ENCODE assay signal across 8 cellular contexts in genomic region chr19:53365134-53365898, GRCh38. TPM values are rescaled to one million over a fixed set of nuclear protein-coding genes. Genes with fewer than 3 reads are reported as not detected.
A peak's percentile ranks its signal among the peaks of the same experiment; 100 is the strongest.
DNase-seq lines count a peak whose midpoint lies in the region; ATAC-seq, FAIRE-seq and TF ChIP-seq lines count a peak whose summit lies in the region.

TSS of gene ZNF525 (plus strand) at chr19:53365705. CDS start at chr19:53372282, 6,577 bp downstream.

- H3K27ac ChIP-seq in GM12878 (ENCODE audit: control insufficient read depth, insufficient read depth): peak within 1 kb of the TSS; percentile 87
- H3K27ac ChIP-seq in gastrocnemius medialis: peak within 1 kb of the TSS; percentile 37 to 64 (median 45)

- no peak for FAIRE-seq in GM12878 (lab: Jason Lieb, UNC)

- CTCF ChIA-PET in GM12878 (lab: Yijun Ruan, JAX): interaction anchor here (0.6 to 1.9 kb wide), 2 partner anchors 30 to 39 kb away, joined by 4 read pairs; partner anchors contain the start of gene ZNF765

- in situ Hi-C loops in GM12878 (cut with MboI): no loop called here
- in situ Hi-C loops in gastrocnemius medialis (cut with MboI; ENCODE audit: low sequenced_read_pairs in 4 of 4): no loop called here

- H3K4me1 ChIP-seq in GM12878 (ENCODE audit: control insufficient read depth, insufficient read depth, low read length) (no peaks in the 10 kb centered on the region), gastrocnemius medialis (no peaks in the 10 kb centered on the region)

- WGBS in GM12878 (ENCODE audit: insufficient coverage, insufficient replicate concordance, low lambda C conversion rate, missing lambda C conversion rate): 12% methylated on average over 39 of the region's 45 CpGs

- RAD21 ChIA-PET in GM12878 (lab: Charles Lee; ENCODE audit: unreplicated experiment): no interaction called here

- peaks cover 2% of the 10 kb centered on the region for H3K79me2 ChIP-seq in GM12878 (ENCODE audit: control insufficient read depth, insufficient read depth, low read length)

- H3K36me3 ChIP-seq in GM12878 (ENCODE audit: control insufficient read depth in 2 of 2, insufficient read depth in 2 of 2, low read length in 1 of 2) (no peaks in the 10 kb centered on the region), gastrocnemius medialis (no peaks in the 10 kb centered on the region)

- H3K27me3 ChIP-seq in GM12878 (replicated peaks in 1 of 2; ENCODE audit: control insufficient read depth in 2 of 2, insufficient read depth in 2 of 2, low read length in 1 of 2) (no peaks in the 10 kb centered on the region), gastrocnemius medialis (no peaks in the 10 kb centered on the region)

- TF ChIP-seq CTCF in GM12878 (IDR thresholded peaks at IDR 0.05 in 2 of 3, conservative IDR thresholded peaks at IDR 0.05 in 1 of 3; ENCODE audit: control insufficient read depth in 2 of 3, extremely low read depth in 1 of 3, insufficient read depth in 1 of 3, low read depth in 3 of 3, low read length in 3 of 3): peak; percentile 25 to 45 (median 30); a peak in 5 of 6 replicates
- TF ChIP-seq CTCF in gastrocnemius medialis (IDR thresholded peaks at IDR 0.05 in 4 of 5, conservative IDR thresholded peaks at IDR 0.05 in 1 of 5): peak in 1 of 5 experiments; percentile 28

- TF ChIP-seq EP300 in GM12878 (IDR thresholded peaks at IDR 0.05; ENCODE audit: borderline replicate concordance in 1 of 2, control insufficient read depth in 1 of 2, low read depth in 2 of 2, low read length in 2 of 2): no peak

- TF ChIP-seq RAD21 in GM12878 (IDR thresholded peaks at IDR 0.05; ENCODE audit: insufficient read depth, low read depth, low read length): 0 out of 2 replicates have a peak, but pooled peaks have one; percentile 19

- no peaks in the 10 kb centered on the region for H4K20me1 ChIP-seq in GM12878 (ENCODE audit: control insufficient read depth, insufficient read depth)

- intact Hi-C loops in GM12878 (cut with micrococcal nuclease; ENCODE audit: unreplicated experiment): no loop called here
- intact Hi-C loops in gastrocnemius medialis (cut with DNase I; ENCODE audit: low total_unique reads): loop anchor here (1.0 to 5.0 kb wide), 2 partner anchors 30 to 168 kb away; partner anchors contain the start of gene ZNF765

- peak; percentile 78 for TF ChIP-seq POLR2A in GM15510 (IDR thresholded peaks at IDR 0.05; ENCODE audit: borderline replicate concordance, extremely low read depth, insufficient read length)
- peak; percentile 93 for TF ChIP-seq POLR2A in GM12878 (IDR thresholded peaks at IDR 0.05; ENCODE audit: low read depth, low read length)
- no peak for TF ChIP-seq POLR2A in gastrocnemius medialis (IDR thresholded peaks at IDR 0.05)

- H3K9ac ChIP-seq in GM12878 (ENCODE audit: control insufficient read depth, insufficient read depth, low read length): peak within 1 kb of the TSS; percentile 95

- SMC1A ChIA-PET in GM12878 (lab: Charles Lee; ENCODE audit: uncharacterized antibody, unreplicated experiment): no interaction called here

- H3K4me3 ChIP-seq in GM12878 (peak within 1 kb of the TSS; percentile 86), gastrocnemius medialis (peak within 1 kb of the TSS; percentile 63 to 70 (median 67))

- DNase-seq in NCI-H187 (lab: John Stamatoyannopoulos, UW): peak; percentile 91 to 94
- DNase-seq in T1000 (lab: John Stamatoyannopoulos, UW): peak; percentile 64
- DNase-seq in GM12878 (ENCODE audit: low read depth, low spot score): peak; percentile 72
- DNase-seq in iPS DF 4.7 (ENCODE audit: extremely low read depth, low spot score): peak; percentile 38
- peak; percentile 57 to 59 for DNase-seq in gastrocnemius medialis
- no peak for DNase-seq in OCI-M2 (lab: John Stamatoyannopoulos, UW; ENCODE audit: unreplicated experiment)

- POLR2A ChIA-PET in GM12878 (lab: Charles Lee): no interaction called here

- H3K4me2 ChIP-seq in GM12878 (ENCODE audit: control insufficient read depth, insufficient read depth): peak within 1 kb of the TSS; percentile 74

- peaks cover 3% of the 10 kb centered on the region; the same call in 2 of the 3 replicates for H3K9me3 ChIP-seq in GM12878 (replicated peaks; ENCODE audit: control insufficient read depth, insufficient read depth, low read length)
- no peaks in the 10 kb centered on the region for H3K9me3 ChIP-seq in gastrocnemius medialis

- peak within 1 kb of the TSS; percentile 92 for H2AFZ ChIP-seq in GM12878 (ENCODE audit: control insufficient read depth, low read depth, low read length)

- BruUV-seq in GM12878 (replicated peaks; lab: Mats Ljungman, UMichigan): no TSS peak

- ATAC-seq in HG02852 (IDR thresholded peaks at IDR 0.05; ENCODE audit: unreplicated experiment) (peak; percentile 96), GM12878 (peak; percentile 100), gastrocnemius medialis (peak; percentile 65 to 73)

TF ChIP-seq in GM12878, 131 proteins besides CTCF, POLR2A, EP300 and RAD21 (continues in another document):
- TF ChIP-seq POU2F2 (IDR thresholded peaks at IDR 0.05; ENCODE audit: borderline replicate concordance, low read depth, low read length): peak; percentile 37; the same call in 1 of the 3 replicates
- no peak for TF ChIP-seq RELA (IDR thresholded peaks at IDR 0.05; ENCODE audit: borderline replicate concordance, partially characterized antibody)
- peak; percentile 36 for TF ChIP-seq NRF1 (conservative IDR thresholded peaks at IDR 0.05; ENCODE audit: low read depth, low read length)
- TF ChIP-seq ZNF687 (IDR thresholded peaks at IDR 0.05): peak; percentile 40; the same call in 1 of the 2 replicates
- TF ChIP-seq MAX (IDR thresholded peaks at IDR 0.05; ENCODE audit: low read depth, low read length): peak; percentile 72
- TF ChIP-seq EED (IDR thresholded peaks at IDR 0.05; ENCODE audit: low read depth): no peak
- TF ChIP-seq POLR2AphosphoS5 (IDR thresholded peaks at IDR 0.05; ENCODE audit: low read length): peak; percentile 89
- TF ChIP-seq NR2C1 (IDR thresholded peaks at IDR 0.05): peak; percentile 72
- TF ChIP-seq SPI1 (IDR thresholded peaks at IDR 0.05; ENCODE audit: borderline replicate concordance, insufficient read depth, low read depth, low read length): 0 out of 2 replicates have a peak, but pooled peaks have one; percentile 1
- TF ChIP-seq TAF1 (IDR thresholded peaks at IDR 0.05; ENCODE audit: borderline replicate concordance, low read depth, low read length): peak; percentile 82

RNA-seq across cellular contexts. Expression of gene ZNF525, which starts in this region (rescaled TPM):
- 123 and 129 TPM in 2 replicates for total RNA-seq in GM12878 (2013; cell fraction: nucleolus; rRNA removed)
- total RNA-seq in GM12878 (2014; rRNA removed) (12.4 and 14.6 TPM in 2 replicates), GM12878 (2014; rRNA removed; fragmentation: Illumina TruSeq; extraction: Trizol) (18.1 and 18.9 TPM in 2 replicates), GM12878 (2021) (11.9 and 14.1 TPM in 2 replicates), gastrocnemius medialis (under 1 TPM; 0.26 to 0.92 (median 0.30) TPM)
- 6.5 TPM for polyA plus RNA-seq in GM12878 (2011; ENCODE audit: low read depth)
- polyA plus RNA-seq in GM12878 (2011; rRNA removed) (25.8 and 50.6 TPM in 2 replicates), GM12878 (2014; fragmentation: Illumina TruSeq; extraction: Trizol) (11.2 and 21.1 TPM in 2 replicates), GM12878 (2014; fragmentation: Nextera tagmentation; extraction: Ambion mirVana) (1 to 10 TPM; 3.0 to 4.0 TPM), GM12878 (2014; rRNA removed) (7.6 TPM in 2 replicates), GM12878 (2016; fragmentation: Nextera tagmentation; extraction: Ambion mirVana) (1 to 10 TPM; 7.1 TPM)
- polyA plus RNA-seq in GM12878 (2011; cell fraction: cytosol; rRNA removed): 8.4 and 8.5 TPM in 2 replicates
- 35.3 and 38.5 TPM in 2 replicates for polyA plus RNA-seq in GM12878 (2011; cell fraction: nucleus; rRNA removed)
- polyA plus RNA-seq in GM12878 (2012): 7.7 and 14.3 TPM in 2 replicates
- 26.3 and 38.7 TPM in 2 replicates for polyA minus RNA-seq in GM12878 (2011; rRNA and poly(A)+ RNA removed)
- polyA minus RNA-seq in GM12878 (2011; cell fraction: cytosol; rRNA and poly(A)+ RNA removed): 10.2 and 11.2 TPM in 2 replicates
- 18.5 and 23.2 TPM in 2 replicates for polyA minus RNA-seq in GM12878 (2011; cell fraction: nucleus; rRNA and poly(A)+ RNA removed)

Comparison
In these comparisons a context has a peak if more than half of its experiments do, and no peak if none do; other contexts are left out.
1. RNA of gene ZNF525 (total RNA-seq): 11.9 to 129 TPM in GM12878; 0.26 to 0.92 TPM in gastrocnemius medialis; every median in the first group is over 4 times any median in the second.
2. Peak in DNase-seq, ATAC-seq, H3K4me3 ChIP-seq and H3K27ac ChIP-seq in gastrocnemius medialis; RNA of the gene not detected or under 1 TPM.
3. POLR2A ChIP-seq: peak in GM15510 (single experiment) and GM12878 (single experiment); none in gastrocnemius medialis (0 of 2).
4. Peak in every context shown above with its lines, with median percentiles within 50 percentile points of each other: ATAC-seq.